Comparison of ENCODE assay signal across 35 cellular contexts in the genomic region with DNA sequence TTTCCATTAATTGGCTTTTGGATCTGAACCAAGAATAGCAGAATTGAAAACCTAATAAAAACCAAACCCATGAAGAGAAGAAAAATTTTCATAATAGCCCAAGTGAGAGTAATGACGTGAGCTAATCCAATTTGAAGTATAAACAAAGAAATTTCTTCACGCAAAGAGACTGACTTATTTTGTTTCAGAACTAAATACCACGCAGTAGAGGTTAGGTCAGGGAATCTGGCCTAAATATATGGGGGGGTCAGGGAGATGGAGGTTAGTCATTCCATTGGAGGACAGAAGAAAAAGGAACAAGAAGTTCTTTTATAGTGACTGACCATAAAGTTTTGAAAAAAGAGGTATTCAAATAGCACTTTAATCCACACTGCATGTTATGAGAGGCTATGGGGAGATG.
DNase-seq lines count a peak whose midpoint lies in the region; FAIRE-seq and TF ChIP-seq lines count a peak whose summit lies in the region.
"Had no signal": no experiment of that assay in that cellular context is flagged by ENCODE, and none has a peak within 500 bp of the region (broad histone marks: within the 10 kb centered on the region; RNA-seq: fewer than 3 reads in every experiment).

No MANE protein-coding gene starts in this region.

- no peaks in the 10 kb centered on the region for H3K36me3 ChIP-seq in ACC112 (ENCODE audit: insufficient read depth, low read length)
- no peaks in the 10 kb centered on the region for H3K36me3 ChIP-seq in astrocyte (ENCODE audit: insufficient read depth, low read length)
- H3K36me3 ChIP-seq: neutrophil, upper lobe of left lung had no signal

- H3K36me3 Mint-ChIP-seq in astrocyte (ENCODE audit: low read depth, unreplicated experiment), result no peaks in the 10 kb centered on the region
- H3K36me3 Mint-ChIP-seq in osteocyte (ENCODE audit: unreplicated experiment), result peaks cover 6% of the 10 kb centered on the region
- no peaks in the 10 kb centered on the region for H3K36me3 Mint-ChIP-seq in progenitor cell of endocrine pancreas (ENCODE audit: insufficient read depth)
- H3K36me3 Mint-ChIP-seq: activated naive CD8-positive, alpha-beta T cell treated with anti-CD3 and anti-CD28 coated beads, Interleukin-2, amount 10 ng/mL, durations not matched to agents 7 days and 5 days; brain; CD4-positive, CD25-positive, alpha-beta regulatory T cell; naive B cell; stimulated activated naive B cell treated with anti-CD40 and anti-IgM and Interleukin-4, amounts not matched to agents 10 μg/mL and 1 μg/mL and 100 μg/mL, for 72 hours; WTC11 had no signal

- no peak for TF ChIP-seq CTCF in astrocyte (IDR thresholded peaks at IDR 0.05; ENCODE audit: insufficient read depth, low read depth, low read length)
- TF ChIP-seq CTCF in osteocyte (IDR thresholded peaks at IDR 0.05), result no peak
- no peak for TF ChIP-seq CTCF in progenitor cell of endocrine pancreas (IDR thresholded peaks at IDR 0.05; ENCODE audit: unreplicated experiment)

- no peaks in the 10 kb centered on the region for H4K20me1 ChIP-seq in astrocyte (ENCODE audit: insufficient read depth, low read length)

- H3K27me3 Mint-ChIP-seq in astrocyte (ENCODE audit: low read depth, unreplicated experiment) (no peaks in the 10 kb centered on the region), osteocyte (ENCODE audit: unreplicated experiment) (no peaks in the 10 kb centered on the region), progenitor cell of endocrine pancreas (peaks cover 3% of the 10 kb centered on the region)
- H3K27me3 Mint-ChIP-seq: brain had no signal

- H3K9me3 ChIP-seq in astrocyte (ENCODE audit: insufficient read depth, low read depth, low read length), result no peaks in the 10 kb centered on the region
- H3K9me3 ChIP-seq: neutrophil, upper lobe of left lung had no signal

- peak overlapping the region; percentile 83 for H3K27ac Mint-ChIP-seq in astrocyte (ENCODE audit: unreplicated experiment)
- peak overlapping the region; percentile 43 for H3K27ac Mint-ChIP-seq in osteocyte (ENCODE audit: unreplicated experiment)
- no peak overlapping the region for H3K27ac Mint-ChIP-seq in progenitor cell of endocrine pancreas
- H3K27ac Mint-ChIP-seq: activated CD4-positive, alpha-beta T cell treated with anti-CD3 and anti-CD28 coated beads, Interleukin-2, amount 10 ng/mL, durations not matched to agents 7 days and 5 days; activated naive CD8-positive, alpha-beta T cell treated with anti-CD3 and anti-CD28 coated beads, Interleukin-2, amount 10 ng/mL, durations not matched to agents 7 days and 5 days; CD4-positive, CD25-positive, alpha-beta regulatory T cell; naive B cell; stimulated activated naive B cell treated with anti-CD40 and anti-IgM and Interleukin-4, amounts not matched to agents 10 μg/mL and 1 μg/mL and 100 μg/mL, for 72 hours; WTC11 had no signal

- H3K79me2 ChIP-seq in ACC112 (ENCODE audit: control insufficient read depth, insufficient read depth, low read length, unreplicated experiment) (no peaks in the 10 kb centered on the region), astrocyte (ENCODE audit: insufficient read depth, low read length) (no peaks in the 10 kb centered on the region)

- H3K4me3 ChIP-seq in ACC112 (ENCODE audit: low read depth, low read length) (no peak overlapping the region), astrocyte (ENCODE audit: insufficient read depth, low read depth, low read length) (no peak overlapping the region)
- H3K4me3 ChIP-seq: SK-N-MC, skin epidermis, upper lobe of left lung had no signal

- H3K4me2 ChIP-seq in astrocyte (ENCODE audit: low read length), result no peak overlapping the region

- peak; percentile 79 for DNase-seq in astrocyte (ENCODE audit: low read depth)
- DNase-seq in fibroblast of peridontal ligament (ENCODE audit: extremely low read depth), result peak; percentile 91
- DNase-seq in osteocyte (ENCODE audit: extremely low spot score, unreplicated experiment), result no peak
- DNase-seq in central memory CD4-positive, alpha-beta T cell, result no peak
- no peak for DNase-seq in NCI-H1048 (lab: John Stamatoyannopoulos, UW)
- no peak for DNase-seq in Ammon's horn (ENCODE audit: low spot score)
- DNase-seq in progenitor cell of endocrine pancreas (ENCODE audit: low spot score, unreplicated experiment), result no peak
- DNase-seq: 8988T; activated CD4-positive, alpha-beta T cell treated with anti-CD3 and anti-CD28 coated beads, Interleukin-2, amount 10 ng/mL, durations not matched to agents 7 days and 5 days; activated gamma-delta T cell; activated naive CD8-positive, alpha-beta T cell treated with anti-CD3 and anti-CD28 coated beads, Interleukin-2, amount 10 ng/mL, durations not matched to agents 7 days and 5 days; activated T-cell treated with anti-CD3 and anti-CD28 coated beads, Interleukin-2, amount 50 U/mL, for 1 hour; Calu3; CD4-positive, CD25-positive, alpha-beta regulatory T cell; DMS79; foreskin keratinocyte; GF-D8; midbrain; naive B cell; NCI-H1092; NCI-H1694 treated with DMSO at 0.1 percent for 48 hours; NCI-H526; NK-92 treated with Interleukin-12 subunit alpha and Interleukin-12 subunit beta, amount 100 ng/mL, for 24 hours; PC-3; stimulated activated naive B cell treated with anti-CD40 and anti-IgM and Interleukin-4, amounts not matched to agents 10 μg/mL and 1 μg/mL and 100 μg/mL, for 72 hours; substantia nigra; T-helper 1 cell; upper lobe of left lung had no signal

- H3K9ac ChIP-seq in astrocyte (ENCODE audit: low read length), result no peak overlapping the region

- H3K9me3 Mint-ChIP-seq in astrocyte (ENCODE audit: unreplicated experiment) (peaks cover 5% of the 10 kb centered on the region), osteocyte (ENCODE audit: unreplicated experiment) (peaks cover 16% of the 10 kb centered on the region), progenitor cell of endocrine pancreas (ENCODE audit: low read depth) (no peaks in the 10 kb centered on the region)
- H3K9me3 Mint-ChIP-seq: activated CD4-positive, alpha-beta T cell treated with anti-CD3 and anti-CD28 coated beads, Interleukin-2, amount 10 ng/mL, durations not matched to agents 7 days and 5 days; activated naive CD8-positive, alpha-beta T cell treated with anti-CD3 and anti-CD28 coated beads, Interleukin-2, amount 10 ng/mL, durations not matched to agents 7 days and 5 days; brain; stimulated activated naive B cell treated with anti-CD40 and anti-IgM and Interleukin-4, amounts not matched to agents 10 μg/mL and 1 μg/mL and 100 μg/mL, for 72 hours; WTC11 had no signal

- H3K4me1 ChIP-seq in ACC112 (ENCODE audit: control insufficient read depth, insufficient read depth, low read length, unreplicated experiment), result peaks cover 25% of the 10 kb centered on the region
- peaks cover 19% of the 10 kb centered on the region for H3K4me1 ChIP-seq in astrocyte (ENCODE audit: insufficient read depth, low read length)

- FAIRE-seq in astrocyte (lab: Jason Lieb, UNC), result no peak
- FAIRE-seq: endothelial cell of umbilical vein had no signal

- no peaks in the 10 kb centered on the region for H3K27me3 ChIP-seq in ACC112 (ENCODE audit: insufficient read depth, low read length)
- H3K27me3 ChIP-seq in astrocyte (ENCODE audit: insufficient read depth, low read length), result no peaks in the 10 kb centered on the region
- H3K27me3 ChIP-seq: upper lobe of left lung had no signal

- H3K27ac ChIP-seq in ACC112 (ENCODE audit: low read depth, low read length), result peak overlapping the region; percentile 22; the same call in 1 of the 2 replicates
- no peak overlapping the region for H3K27ac ChIP-seq in astrocyte (ENCODE audit: low read depth, low read length)
- H3K27ac ChIP-seq: foreskin keratinocyte, neutrophil, SK-N-MC had no signal

- H3K4me3 Mint-ChIP-seq in astrocyte (ENCODE audit: unreplicated experiment) (no peak overlapping the region), osteocyte (ENCODE audit: unreplicated experiment) (no peak overlapping the region), progenitor cell of endocrine pancreas (ENCODE audit: low read depth) (no peak overlapping the region)
- H3K4me3 Mint-ChIP-seq: activated CD4-positive, alpha-beta T cell treated with anti-CD3 and anti-CD28 coated beads, Interleukin-2, amount 10 ng/mL, durations not matched to agents 7 days and 5 days; activated naive CD8-positive, alpha-beta T cell treated with anti-CD3 and anti-CD28 coated beads, Interleukin-2, amount 10 ng/mL, durations not matched to agents 7 days and 5 days; brain; CD4-positive, CD25-positive, alpha-beta regulatory T cell; naive B cell; stimulated activated naive B cell treated with anti-CD40 and anti-IgM and Interleukin-4, amounts not matched to agents 10 μg/mL and 1 μg/mL and 100 μg/mL, for 72 hours; WTC11 had no signal

- no peak overlapping the region for H2AFZ ChIP-seq in ACC112 (ENCODE audit: low read length, unreplicated experiment)
- H2AFZ ChIP-seq in astrocyte (ENCODE audit: low read depth, low read length), result no peak overlapping the region

- H3K4me1 Mint-ChIP-seq in astrocyte (ENCODE audit: low read depth, unreplicated experiment) (peaks cover 44% of the 10 kb centered on the region), osteocyte (ENCODE audit: unreplicated experiment) (peaks cover 18% of the 10 kb centered on the region), progenitor cell of endocrine pancreas (ENCODE audit: low read depth) (no peaks in the 10 kb centered on the region)
- H3K4me1 Mint-ChIP-seq: activated CD4-positive, alpha-beta T cell treated with anti-CD3 and anti-CD28 coated beads, Interleukin-2, amount 10 ng/mL, durations not matched to agents 7 days and 5 days; brain; naive B cell; stimulated activated naive B cell treated with anti-CD40 and anti-IgM and Interleukin-4, amounts not matched to agents 10 μg/mL and 1 μg/mL and 100 μg/mL, for 72 hours had no signal

Comparison
In these comparisons a context has a peak if more than half of its experiments do, and no peak if none do; other contexts are left out.
1. DNase-seq: peak in astrocyte (single experiment) and fibroblast of peridontal ligament (single experiment); none in osteocyte (single experiment), central memory CD4-positive, alpha-beta T cell (single experiment), NCI-H1048 (single experiment), Ammon's horn (single experiment) and progenitor cell of endocrine pancreas (single experiment).